ENCODE assay signal across 35 cellular contexts in the genomic region with DNA sequence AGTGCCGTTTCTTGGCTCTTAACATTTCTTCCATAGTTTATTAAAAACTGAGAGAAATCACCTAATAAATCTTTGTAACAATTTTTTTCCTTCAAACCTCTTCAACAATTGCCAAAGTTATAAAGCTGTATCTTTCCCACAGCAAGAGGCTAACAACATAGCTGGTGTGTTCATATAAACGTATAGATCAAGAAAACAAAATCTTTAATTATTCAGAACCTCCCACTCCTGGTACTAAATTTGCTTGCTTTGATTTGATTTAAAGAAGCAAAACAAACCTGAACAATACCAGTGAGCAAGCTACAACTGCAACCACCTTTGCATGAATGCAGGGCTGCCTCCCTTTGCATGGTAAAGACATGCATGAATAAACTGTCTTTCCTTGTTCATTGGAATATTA.
"Had no signal": no experiment of that assay in that cellular context is flagged by ENCODE, and none has a peak within 500 bp of the region (broad histone marks: within the 10 kb centered on the region; RNA-seq: fewer than 3 reads in every experiment).

No MANE protein-coding gene starts in this region.

- H3K27me3 ChIP-seq: MG63 had no signal

- H3K36me3 ChIP-seq: MG63 had no signal

- DNase-seq: Karpas-422, Kasumi-1, MG63, MM.1S, MV-4-11, NCI-H1048, NCI-H1092, NCI-H1092 treated with DMSO at 0.1 percent for 48 hours, NCI-H1105, NCI-H1417, NCI-H1417 treated with DMSO at 0.1 percent for 48 hours, NCI-H1436, NCI-H1436 treated with DMSO at 0.1 percent for 48 hours, NCI-H146, NCI-H1694, NCI-H1694 treated with DMSO at 0.1 percent for 48 hours, NCI-H187, NCI-H187 treated with DMSO at 0.1 percent for 48 hours, NCI-H1930, NCI-H2029, NCI-H2029 treated with DMSO at 0.1 percent for 48 hours, NCI-H2081, NCI-H2081 treated with DMSO at 0.1 percent for 48 hours, NCI-H2107, NCI-H2171, NCI-H2171 treated with DMSO at 0.1 percent for 48 hours, NCI-H2227 treated with DMSO at 0.1 percent for 48 hours, NCI-H226, NCI-H345, NCI-H446, NCI-H446 treated with DMSO at 0.1 percent for 48 hours, NCI-H510A, NCI-H510A treated with DMSO at 0.1 percent for 48 hours, NCI-H524, NCI-H524 treated with DMSO at 0.1 percent for 48 hours had no signal

- H3K9me3 ChIP-seq: MG63 had no signal

- H3K4me3 ChIP-seq: MG63 had no signal
